Comparison of ENCODE assay signal across 21 cellular contexts in the genomic region with DNA sequence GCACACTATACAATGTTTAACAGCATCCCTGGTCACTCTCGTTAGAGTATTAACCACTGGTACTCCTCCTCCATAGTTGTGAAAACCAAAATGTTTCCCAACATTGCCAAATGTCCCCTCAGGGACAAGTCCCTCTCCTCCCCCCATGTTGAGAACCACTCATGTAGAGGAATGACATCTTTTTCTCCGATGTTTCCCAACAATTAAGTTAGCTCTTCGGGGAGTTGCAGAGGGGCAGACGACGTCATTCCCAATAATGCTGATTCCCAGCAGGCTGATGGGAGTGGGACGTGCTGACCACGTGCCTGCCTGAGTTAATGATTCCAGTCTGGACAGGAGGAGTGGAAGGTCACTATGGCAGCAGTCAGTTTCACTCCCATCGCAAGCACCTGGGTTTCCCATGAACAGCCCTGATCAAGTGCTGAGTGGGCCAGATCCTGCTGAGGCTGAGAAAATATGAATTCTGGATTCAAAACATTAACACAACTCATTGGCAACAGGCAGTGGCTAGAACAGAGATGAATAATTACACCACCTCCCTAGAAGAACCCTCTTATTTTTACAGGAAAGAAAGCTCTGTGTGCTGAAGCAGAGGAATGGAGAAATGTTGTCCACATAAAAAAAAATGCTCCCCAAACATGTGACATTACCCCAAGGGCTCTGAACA.
DNase-seq lines count a peak whose midpoint lies in the region; ATAC-seq lines count a peak whose summit lies in the region.
"Had no signal": no experiment of that assay in that cellular context is flagged by ENCODE, and none has a peak within 500 bp of the region (broad histone marks: within the 10 kb centered on the region; RNA-seq: fewer than 3 reads in every experiment).

No MANE protein-coding gene starts in this region.

- H3K36me3 ChIP-seq in duodenal mucosa (ENCODE audit: control insufficient read depth in 1 of 2, insufficient read depth in 2 of 2, low read length in 2 of 2): no peaks in the 10 kb centered on the region
- H3K36me3 ChIP-seq: thyroid gland had no signal

- no peaks in the 10 kb centered on the region for H3K9me3 ChIP-seq in duodenal mucosa (ENCODE audit: control insufficient read depth in 1 of 2, low read length in 2 of 2)
- H3K9me3 ChIP-seq: thyroid gland had no signal

- no peaks in the 10 kb centered on the region for H3K27me3 ChIP-seq in duodenal mucosa (ENCODE audit: control insufficient read depth in 1 of 2, insufficient read depth in 2 of 2, low read length in 2 of 2)
- H3K27me3 ChIP-seq: thyroid gland had no signal

- ATAC-seq in esophagus mucosa: no peak
- ATAC-seq: CD8-positive, alpha-beta T cell; natural killer cell; Panc1 had no signal

- H3K27ac ChIP-seq in duodenal mucosa (ENCODE audit: low read depth, low read length): peak overlapping the region; percentile 32
- H3K27ac ChIP-seq: thyroid gland, VCaP had no signal

- no peak overlapping the region for H3K4me3 ChIP-seq in duodenal mucosa (ENCODE audit: low read depth in 1 of 2, low read length in 2 of 2)
- H3K4me3 ChIP-seq: thyroid gland had no signal

- in situ Hi-C loops in ACHN (cut with HindIII; ENCODE audit: low pct_ligation_motif_present, low pct_unique_long_range_greater_than_20kb, low sequenced_read_pairs): no loop called here

- DNase-seq in ACHN (peak; percentile 84), kidney tubule cell (ENCODE audit: low spot score) (peak; percentile 87), renal cortical epithelial cell (ENCODE audit: low read depth) (peak; percentile 94), cerebellar cortex (ENCODE audit: low spot score) (no peak), ureter (ENCODE audit: low spot score) (no peak), NCI-H128 (lab: John Stamatoyannopoulos, UW; ENCODE audit: unreplicated experiment) (no peak)
- DNase-seq: activated CD4-positive, alpha-beta T cell treated with anti-CD3 and anti-CD28 coated beads for 4 hours; activated CD8-positive, alpha-beta memory T cell treated with anti-CD3 and anti-CD28 coated beads for 24 hours; activated effector memory CD4-positive, alpha-beta T cell treated with Interleukin-2 at 50 U/mL for 16 hours; activated naive CD8-positive, alpha-beta T cell treated with anti-CD3 and anti-CD28 coated beads, Interleukin-2, amount 10 ng/mL, durations not matched to agents 7 days and 5 days; CD8-positive, alpha-beta T cell; natural killer cell; NCI-H1105; NCI-H1930; NCI-H69; SHP77 treated with DMSO at 0.1 percent for 48 hours; thyroid gland had no signal

- no peak overlapping the region for H3K9ac ChIP-seq in duodenal mucosa (ENCODE audit: low read depth in 1 of 2, low read length in 2 of 2)

- peaks cover 15 to 20% of the 10 kb centered on the region in 2 donors for H3K4me1 ChIP-seq in duodenal mucosa (ENCODE audit: control insufficient read depth in 1 of 2, insufficient read depth in 2 of 2, low read length in 2 of 2)
- H3K4me1 ChIP-seq: thyroid gland had no signal

Comparison
In these comparisons a context has a peak if more than half of its experiments do, and no peak if none do; other contexts are left out.
1. DNase-seq: peak in ACHN (single experiment), kidney tubule cell (single experiment) and renal cortical epithelial cell (single experiment); none in cerebellar cortex (single experiment), ureter (single experiment) and NCI-H128 (single experiment).